7 cellular contexts compared by ENCODE assay signal in the genomic region with DNA sequence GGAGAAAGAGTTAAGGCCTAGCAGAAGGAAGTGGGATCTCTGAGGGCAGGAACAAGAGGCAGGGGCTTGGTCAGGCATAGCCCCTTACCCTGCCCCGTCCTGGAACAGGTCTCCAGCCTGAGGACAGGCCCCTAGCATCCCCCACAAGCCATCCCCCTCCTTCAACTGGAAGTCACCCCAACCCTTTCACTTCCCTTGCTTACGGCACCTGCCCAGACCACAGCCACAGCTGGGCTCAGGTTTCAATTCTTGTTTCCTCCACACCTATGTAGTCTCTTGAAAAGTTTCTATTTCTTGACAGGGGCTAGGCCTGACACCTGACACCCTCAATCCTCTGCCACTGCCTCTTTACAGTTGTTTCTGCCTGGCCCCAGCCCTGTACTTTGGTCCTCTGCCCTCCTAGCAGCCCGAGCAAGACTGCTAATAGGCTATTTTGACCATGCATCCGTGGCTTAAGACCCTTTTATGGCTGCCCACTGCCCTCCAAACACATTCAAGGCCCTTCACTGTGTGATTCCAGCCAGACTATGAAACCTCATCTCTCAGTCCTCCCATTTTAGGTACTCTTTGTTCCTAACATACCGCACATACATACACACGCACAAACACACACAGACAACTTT. TPM values are rescaled to one million over a fixed set of nuclear protein-coding genes. Genes with fewer than 3 reads are reported as not detected.
DNase-seq lines count a peak whose midpoint lies in the region; ATAC-seq, FAIRE-seq and TF ChIP-seq lines count a peak whose summit lies in the region.

No MANE protein-coding gene starts in this region.

- H3K27ac ChIP-seq in OCI-LY3 (ENCODE audit: low read length) (peak overlapping the region; percentile 96), duodenal mucosa (ENCODE audit: low read depth, low read length) (peak overlapping the region; percentile 15), temporal lobe (ENCODE audit: low read depth, low read length) (peak overlapping the region; percentile 27)

- H3K36me3 ChIP-seq in OCI-LY3 (replicated peaks; ENCODE audit: low read depth, low read length) (no peaks in the 10 kb centered on the region), duodenal mucosa (ENCODE audit: control insufficient read depth in 1 of 2, insufficient read depth in 2 of 2, low read length in 2 of 2) (no peaks in the 10 kb centered on the region)

- H3K27me3 ChIP-seq in OCI-LY3 (ENCODE audit: low read depth, low read length) (no peaks in the 10 kb centered on the region), duodenal mucosa (ENCODE audit: control insufficient read depth in 1 of 2, insufficient read depth in 2 of 2, low read length in 2 of 2) (no peaks in the 10 kb centered on the region)

- H3K9ac ChIP-seq in OCI-LY3 (ENCODE audit: low read length) (peak overlapping the region; percentile 94), duodenal mucosa (ENCODE audit: low read depth in 1 of 2, low read length in 2 of 2) (peak overlapping the region in 1 of 2 donors; percentile 19)

- no peak overlapping the region for H2AFZ ChIP-seq in OCI-LY3 (ENCODE audit: low read depth, low read length)

- TF ChIP-seq CTCF in OCI-LY3 (IDR thresholded peaks at IDR 0.05; ENCODE audit: low read depth, low read length): no peak

- ATAC-seq in GM19043 (IDR thresholded peaks at IDR 0.05; ENCODE audit: low read depth, unreplicated experiment) (peak; percentile 61), HG02943 (IDR thresholded peaks at IDR 0.05; ENCODE audit: low read depth, unreplicated experiment) (peak; percentile 62)

- H3K9me3 ChIP-seq in OCI-LY3 (ENCODE audit: insufficient read depth, low read length) (no peaks in the 10 kb centered on the region; the same call in 1 of the 2 replicates), duodenal mucosa (ENCODE audit: control insufficient read depth in 1 of 2, low read length in 2 of 2) (no peaks in the 10 kb centered on the region)

- no peaks in the 10 kb centered on the region for H4K20me1 ChIP-seq in OCI-LY3 (ENCODE audit: insufficient read depth, low read length)

- DNase-seq in RCC 7860 (ENCODE audit: low spot score) (no peak), nucleus accumbens (lab: John Stamatoyannopoulos, UW) (no peak)

- no peak for FAIRE-seq in RCC 7860 (lab: Jason Lieb, UNC)

- H3K4me1 ChIP-seq in OCI-LY3 (ENCODE audit: low read length): peaks cover 98% of the 10 kb centered on the region
- peaks cover 39 to 46% of the 10 kb centered on the region in 2 donors for H3K4me1 ChIP-seq in duodenal mucosa (ENCODE audit: control insufficient read depth in 1 of 2, insufficient read depth in 2 of 2, low read length in 2 of 2)

- peak overlapping the region; percentile 53 for H3K4me3 ChIP-seq in OCI-LY3 (ENCODE audit: low read length)
- H3K4me3 ChIP-seq in duodenal mucosa (ENCODE audit: low read depth in 1 of 2, low read length in 2 of 2): no peak overlapping the region

- peaks cover 62% of the 10 kb centered on the region for H3K79me2 ChIP-seq in OCI-LY3 (ENCODE audit: low read length)

- peak overlapping the region; percentile 79 for H3K4me2 ChIP-seq in OCI-LY3 (ENCODE audit: low read length)

RNA-seq across cellular contexts. Expression of gene FCHSD2, which starts 10.9 kb away (rescaled TPM):
- 42.8 TPM for total RNA-seq in temporal lobe

Comparison
In these comparisons a context has a peak if more than half of its experiments do, and no peak if none do; other contexts are left out.
1. H3K27ac ChIP-seq: peak in every context shown above with its lines; median percentile 96 in OCI-LY3; 27 in temporal lobe; 15 in duodenal mucosa.